ENCODE assay signal across 1 cellular context in genomic region chr1:35192853-35193664, GRCh38.
A peak's percentile ranks its signal among the peaks of the same experiment; 100 is the strongest.
TF ChIP-seq lines count a peak whose summit lies in the region.

Gene SFPQ, minus strand, starts transcription at chr1:35193145. Its CDS starts 96 bp downstream, at chr1:35193049.

TF ChIP-seq in HepG2, 621 proteins besides CTCF, POLR2A, EP300 and RAD21 (continued from another document):
- TF ChIP-seq, protein P1, sequence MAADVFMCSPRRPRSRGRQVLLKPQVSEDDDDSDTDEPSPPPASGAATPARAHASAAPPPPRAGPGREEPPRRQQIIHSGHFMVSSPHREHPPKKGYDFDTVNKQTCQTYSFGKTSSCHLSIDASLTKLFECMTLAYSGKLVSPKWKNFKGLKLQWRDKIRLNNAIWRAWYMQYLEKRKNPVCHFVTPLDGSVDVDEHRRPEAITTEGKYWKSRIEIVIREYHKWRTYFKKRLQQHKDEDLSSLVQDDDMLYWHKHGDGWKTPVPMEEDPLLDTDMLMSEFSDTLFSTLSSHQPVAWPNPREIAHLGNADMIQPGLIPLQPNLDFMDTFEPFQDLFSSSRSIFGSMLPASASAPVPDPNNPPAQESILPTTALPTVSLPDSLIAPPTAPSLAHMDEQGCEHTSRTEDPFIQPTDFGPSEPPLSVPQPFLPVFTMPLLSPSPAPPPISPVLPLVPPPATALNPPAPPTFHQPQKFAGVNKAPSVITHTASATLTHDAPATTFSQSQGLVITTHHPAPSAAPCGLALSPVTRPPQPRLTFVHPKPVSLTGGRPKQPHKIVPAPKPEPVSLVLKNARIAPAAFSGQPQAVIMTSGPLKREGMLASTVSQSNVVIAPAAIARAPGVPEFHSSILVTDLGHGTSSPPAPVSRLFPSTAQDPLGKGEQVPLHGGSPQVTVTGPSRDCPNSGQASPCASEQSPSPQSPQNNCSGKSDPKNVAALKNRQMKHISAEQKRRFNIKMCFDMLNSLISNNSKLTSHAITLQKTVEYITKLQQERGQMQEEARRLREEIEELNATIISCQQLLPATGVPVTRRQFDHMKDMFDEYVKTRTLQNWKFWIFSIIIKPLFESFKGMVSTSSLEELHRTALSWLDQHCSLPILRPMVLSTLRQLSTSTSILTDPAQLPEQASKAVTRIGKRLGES (CRISPR knock-in tag; IDR thresholded peaks at IDR 0.05; ENCODE audit: borderline replicate concordance), result no peak
- TF ChIP-seq ZIK1 (CRISPR knock-in tag; IDR thresholded peaks at IDR 0.05; ENCODE audit: borderline replicate concordance, low read depth), result peak; percentile 69; the same call in 1 of the 2 replicates
- 0 out of 2 replicates have a peak, but pooled peaks have one; percentile 29 for TF ChIP-seq MIER2 (CRISPR knock-in tag; IDR thresholded peaks at IDR 0.05)
- TF ChIP-seq ZMYM4 (CRISPR knock-in tag; IDR thresholded peaks at IDR 0.05), result peak; percentile 98
- TF ChIP-seq ZSCAN31 (CRISPR knock-in tag; IDR thresholded peaks at IDR 0.05; ENCODE audit: low read depth), result peak; percentile 87; the same call in 1 of the 2 replicates
- TF ChIP-seq JUNB (CRISPR knock-in tag; IDR thresholded peaks at IDR 0.05; ENCODE audit: borderline replicate concordance), result no peak
- peak; percentile 83 for TF ChIP-seq UBTF (CRISPR knock-in tag; IDR thresholded peaks at IDR 0.05)
- peak; percentile 81; the same call in 1 of the 2 replicates for TF ChIP-seq EED (CRISPR knock-in tag; IDR thresholded peaks at IDR 0.05)
- TF ChIP-seq, protein P2, sequence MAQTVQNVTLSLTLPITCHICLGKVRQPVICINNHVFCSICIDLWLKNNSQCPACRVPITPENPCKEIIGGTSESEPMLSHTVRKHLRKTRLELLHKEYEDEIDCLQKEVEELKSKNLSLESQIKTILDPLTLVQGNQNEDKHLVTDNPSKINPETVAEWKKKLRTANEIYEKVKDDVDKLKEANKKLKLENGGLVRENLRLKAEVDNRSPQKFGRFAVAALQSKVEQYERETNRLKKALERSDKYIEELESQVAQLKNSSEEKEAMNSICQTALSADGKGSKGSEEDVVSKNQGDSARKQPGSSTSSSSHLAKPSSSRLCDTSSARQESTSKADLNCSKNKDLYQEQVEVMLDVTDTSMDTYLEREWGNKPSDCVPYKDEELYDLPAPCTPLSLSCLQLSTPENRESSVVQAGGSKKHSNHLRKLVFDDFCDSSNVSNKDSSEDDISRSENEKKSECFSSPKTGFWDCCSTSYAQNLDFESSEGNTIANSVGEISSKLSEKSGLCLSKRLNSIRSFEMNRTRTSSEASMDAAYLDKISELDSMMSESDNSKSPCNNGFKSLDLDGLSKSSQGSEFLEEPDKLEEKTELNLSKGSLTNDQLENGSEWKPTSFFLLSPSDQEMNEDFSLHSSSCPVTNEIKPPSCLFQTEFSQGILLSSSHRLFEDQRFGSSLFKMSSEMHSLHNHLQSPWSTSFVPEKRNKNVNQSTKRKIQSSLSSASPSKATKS (CRISPR knock-in tag; IDR thresholded peaks at IDR 0.05), result no peak
- TF ChIP-seq SMAD1 (CRISPR knock-in tag; IDR thresholded peaks at IDR 0.05; ENCODE audit: borderline replicate concordance, low read depth), result no peak
- no peak for TF ChIP-seq TGIF2 (CRISPR knock-in tag; IDR thresholded peaks at IDR 0.05)
- peak; percentile 95 for TF ChIP-seq CREB1 (IDR thresholded peaks at IDR 0.05)
- TF ChIP-seq CREB1 (CRISPR knock-in tag; IDR thresholded peaks at IDR 0.05), result peak; percentile 98
